Comparison of ENCODE assay signal across 8 cellular contexts in the genomic region with DNA sequence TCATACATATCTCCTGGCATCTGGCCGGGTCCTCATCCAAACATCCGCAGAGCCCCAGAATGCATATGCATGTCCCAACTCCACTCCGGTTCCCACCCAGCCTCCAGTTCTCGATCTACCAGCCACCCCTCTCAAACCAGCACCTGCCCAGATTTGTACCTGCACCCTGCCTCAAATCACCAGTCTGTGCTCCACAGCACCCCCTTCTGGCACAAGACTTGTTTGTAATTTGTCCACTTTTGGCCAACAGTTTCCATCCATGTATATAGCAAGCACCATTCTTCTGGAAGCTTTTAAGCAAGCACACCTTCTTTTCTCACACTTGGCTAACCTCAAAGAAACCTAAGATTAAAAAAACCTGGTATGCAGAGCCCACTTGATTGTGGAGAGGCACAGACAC.
A peak's percentile ranks its signal among the peaks of the same experiment; 100 is the strongest.
DNase-seq lines count a peak whose midpoint lies in the region; ATAC-seq and TF ChIP-seq lines count a peak whose summit lies in the region.

No MANE protein-coding gene starts in this region.

- no peaks in the 10 kb centered on the region; the same call in 2 of the 3 replicates for H3K36me3 Mint-ChIP-seq in GM23338 (ENCODE audit: low read depth)

- no peaks in the 10 kb centered on the region for H3K9me2 ChIP-seq in GM23338 (ENCODE audit: insufficient read depth)

- intact Hi-C loops in body of pancreas (cut with DNase I), result no loop called here

- WGBS in body of pancreas, 2 donors, result 46 to 73% methylated on average over 4 of the region's 4 CpGs

- no peak overlapping the region for H3K27ac ChIP-seq in GM23338 (ENCODE audit: low read depth)
- H3K27ac ChIP-seq in Peyer's patch, result no peak overlapping the region
- no peak overlapping the region for H3K27ac ChIP-seq in body of pancreas

- H3K4me1 Mint-ChIP-seq in GM23338, result peaks cover 3% of the 10 kb centered on the region; the same call in 1 of the 3 replicates

- DNase-seq in GM23338 (ENCODE audit: low spot score) (peak; percentile 44), Peyer's patch (peak in 1 of 3 donors; percentile 67), body of pancreas (peak in 3 of 4 donors; percentile 18 to 36 (median 33)), Kasumi-1 (lab: John Stamatoyannopoulos, UW) (no peak)
- peak; percentile 50 for DNase-seq in stimulated activated CD4-positive, alpha-beta T cell treated with anti-CD3 and anti-CD28 coated beads, Interleukin-12 subunit alpha, Interleukin-12 subunit beta, amount 100 ng/mL, for 4 hours

- no peaks in the 10 kb centered on the region for H4K20me1 ChIP-seq in GM23338 (replicated peaks; ENCODE audit: insufficient read depth)

- peaks cover 9% of the 10 kb centered on the region; the same call in 2 of the 3 replicates for H3K9me3 Mint-ChIP-seq in GM23338

- H3K79me2 ChIP-seq in GM23338 (replicated peaks; ENCODE audit: insufficient read depth), result no peaks in the 10 kb centered on the region

- no peak for ATAC-seq in GM23338
- no peak for ATAC-seq in body of pancreas
- no peak for ATAC-seq in GM21515 (IDR thresholded peaks at IDR 0.05; ENCODE audit: unreplicated experiment)
- no peak for ATAC-seq in GM21619 (IDR thresholded peaks at IDR 0.05; ENCODE audit: unreplicated experiment)
- ATAC-seq in GM19455 (IDR thresholded peaks at IDR 0.05; ENCODE audit: unreplicated experiment), result no peak

- no peak overlapping the region for H3K4me3 Mint-ChIP-seq in GM23338

- no peaks in the 10 kb centered on the region for H3K4me1 ChIP-seq in GM23338 (ENCODE audit: insufficient read depth)
- no peaks in the 10 kb centered on the region for H3K4me1 ChIP-seq in Peyer's patch
- no peaks in the 10 kb centered on the region for H3K4me1 ChIP-seq in body of pancreas

- no peak for TF ChIP-seq POLR2A in Peyer's patch (IDR thresholded peaks at IDR 0.05)
- TF ChIP-seq POLR2A in body of pancreas (IDR thresholded peaks at IDR 0.05), result no peak

- peaks cover 3% of the 10 kb centered on the region for H3K27me3 Mint-ChIP-seq in GM23338 (ENCODE audit: insufficient read depth, low read depth, poor library complexity)

- H3F3A ChIP-seq in GM23338 (replicated peaks; ENCODE audit: low read depth), result no peaks in the 10 kb centered on the region

- no peak overlapping the region for H2AFZ ChIP-seq in GM23338

- no peaks in the 10 kb centered on the region for H3K27me3 ChIP-seq in GM23338 (ENCODE audit: insufficient read depth)
- H3K27me3 ChIP-seq in Peyer's patch, result no peaks in the 10 kb centered on the region
- H3K27me3 ChIP-seq in body of pancreas, result no peaks in the 10 kb centered on the region

- H3K9me3 ChIP-seq in Peyer's patch (no peaks in the 10 kb centered on the region), body of pancreas (no peaks in the 10 kb centered on the region)

- no peaks in the 10 kb centered on the region for H3K36me3 ChIP-seq in GM23338 (ENCODE audit: insufficient read depth)
- no peaks in the 10 kb centered on the region for H3K36me3 ChIP-seq in Peyer's patch
- no peaks in the 10 kb centered on the region for H3K36me3 ChIP-seq in body of pancreas (replicated peaks in 1 of 2; ENCODE audit: insufficient read depth in 1 of 2, low read depth in 2 of 2)

- no peak overlapping the region for H3K4me2 ChIP-seq in GM23338

- H3K27ac Mint-ChIP-seq in GM23338, result no peak overlapping the region

- H3K4me3 ChIP-seq in GM23338, result no peak overlapping the region
- H3K4me3 ChIP-seq in Peyer's patch, result no peak overlapping the region
- no peak overlapping the region for H3K4me3 ChIP-seq in body of pancreas

- TF ChIP-seq CTCF in GM23338 (conservative IDR thresholded peaks at IDR 0.05; ENCODE audit: low read depth in 2 of 2), result peak; percentile 50 to 59
- peak in 4 of 6 experiments; percentile 23 to 47 (median 38) for TF ChIP-seq CTCF in Peyer's patch (IDR thresholded peaks at IDR 0.05)
- peak in 5 of 7 experiments; percentile 12 to 30 (median 25) for TF ChIP-seq CTCF in body of pancreas (IDR thresholded peaks at IDR 0.05)

TF ChIP-seq in GM23338, 12 proteins besides CTCF, POLR2A, EP300 and RAD21:
- TF ChIP-seq REST (IDR thresholded peaks at IDR 0.05; ENCODE audit: unreplicated experiment), result no peak
- TF ChIP-seq ZNF331 (CRISPR knock-in tag; IDR thresholded peaks at IDR 0.05; ENCODE audit: low read depth), result no peak
- TF ChIP-seq, protein P1, sequence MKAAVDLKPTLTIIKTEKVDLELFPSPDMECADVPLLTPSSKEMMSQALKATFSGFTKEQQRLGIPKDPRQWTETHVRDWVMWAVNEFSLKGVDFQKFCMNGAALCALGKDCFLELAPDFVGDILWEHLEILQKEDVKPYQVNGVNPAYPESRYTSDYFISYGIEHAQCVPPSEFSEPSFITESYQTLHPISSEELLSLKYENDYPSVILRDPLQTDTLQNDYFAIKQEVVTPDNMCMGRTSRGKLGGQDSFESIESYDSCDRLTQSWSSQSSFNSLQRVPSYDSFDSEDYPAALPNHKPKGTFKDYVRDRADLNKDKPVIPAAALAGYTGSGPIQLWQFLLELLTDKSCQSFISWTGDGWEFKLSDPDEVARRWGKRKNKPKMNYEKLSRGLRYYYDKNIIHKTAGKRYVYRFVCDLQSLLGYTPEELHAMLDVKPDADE (IDR thresholded peaks at IDR 0.05), result no peak
- TF ChIP-seq JUNB (IDR thresholded peaks at IDR 0.05; ENCODE audit: unreplicated experiment), result no peak
- no peak for TF ChIP-seq EZH2phosphoT487 (IDR thresholded peaks at IDR 0.05; ENCODE audit: unreplicated experiment)
- TF ChIP-seq EZH2 (IDR thresholded peaks at IDR 0.05; ENCODE audit: low read depth, unreplicated experiment), result no peak
- TF ChIP-seq CREB1 (CRISPR knock-in tag; IDR thresholded peaks at IDR 0.05; ENCODE audit: low read depth), result no peak
- TF ChIP-seq STAT1 (IDR thresholded peaks at IDR 0.05; ENCODE audit: unreplicated experiment), result no peak

Comparison
In these comparisons a context has a peak if more than half of its experiments do, and no peak if none do; other contexts are left out.
1. DNase-seq: peak in GM23338 (single experiment), body of pancreas (3 of 4) and stimulated activated CD4-positive, alpha-beta T cell treated with anti-CD3 and anti-CD28 coated beads, Interleukin-12 subunit alpha, Interleukin-12 subunit beta, amount 100 ng/mL, for 4 hours (single experiment); none in Kasumi-1 (0 of 2).
2. Peak in every context shown above with its lines, with median percentiles within 50 percentile points of each other: CTCF ChIP-seq.